11 cellular contexts compared by ENCODE assay signal in genomic region chr10:121942749-121943148, GRCh38. TPM values are rescaled to one million over a fixed set of nuclear protein-coding genes. Genes with fewer than 3 reads are reported as not detected.
DNase-seq lines count a peak whose midpoint lies in the region; ATAC-seq and TF ChIP-seq lines count a peak whose summit lies in the region.
"Had no signal": no experiment of that assay in that cellular context is flagged by ENCODE, and none has a peak within 500 bp of the region (broad histone marks: within the 10 kb centered on the region; RNA-seq: fewer than 3 reads in every experiment).

No MANE protein-coding gene starts in this region.

- H3K9me3 ChIP-seq in mesenchymal stem cell (ENCODE audit: control insufficient read depth, low read length) = no peaks in the 10 kb centered on the region
- no peaks in the 10 kb centered on the region for H3K9me3 ChIP-seq in esophagus muscularis mucosa

- no peak overlapping the region for H3K23ac ChIP-seq in mesenchymal stem cell (ENCODE audit: low read length in 2 of 2)

- ATAC-seq in HG03095 (IDR thresholded peaks at IDR 0.05; ENCODE audit: unreplicated experiment) = no peak
- no peak for ATAC-seq in HG03520 (IDR thresholded peaks at IDR 0.05; ENCODE audit: unreplicated experiment)
- ATAC-seq in HG02642 (IDR thresholded peaks at IDR 0.05; ENCODE audit: poor library complexity, unreplicated experiment) = no peak

- peak; percentile 77 for DNase-seq in AG20443 (ENCODE audit: low spot score)
- DNase-seq in MV-4-11 (lab: John Stamatoyannopoulos, UW) = peak; percentile 90
- DNase-seq in choroid plexus epithelial cell (ENCODE audit: low read depth) = peak; percentile 92
- peak; percentile 73 for DNase-seq in mesenchymal stem cell
- DNase-seq in esophagus muscularis mucosa (ENCODE audit: extremely low spot score) = no peak
- DNase-seq: DND-41, NCI-H524 treated with DMSO at 0.1 percent for 48 hours had no signal

- H3K4me1 ChIP-seq in mesenchymal stem cell (ENCODE audit: control insufficient read depth, insufficient read depth, low read depth, low read length) (no peaks in the 10 kb centered on the region), esophagus muscularis mucosa (peaks cover 0 to 14% (median 3%) of the 10 kb centered on the region in 4 donors)

- TF ChIP-seq EP300 in esophagus muscularis mucosa (IDR thresholded peaks at IDR 0.05) = no peak

- no peak overlapping the region for H4K91ac ChIP-seq in mesenchymal stem cell (ENCODE audit: low read length)

- H2BK5ac ChIP-seq in mesenchymal stem cell (ENCODE audit: low read depth, low read length, poor library complexity, severe bottlenecking) = no peak overlapping the region

- intact Hi-C loops in esophagus muscularis mucosa (cut with DNase I) = no loop called here

- no peak overlapping the region for H3K9ac ChIP-seq in mesenchymal stem cell (ENCODE audit: low read length)

- H3K27ac ChIP-seq in mesenchymal stem cell (ENCODE audit: low read length, poor library complexity, severe bottlenecking) = no peak overlapping the region
- H3K27ac ChIP-seq in esophagus muscularis mucosa (replicated peaks in 1 of 4) = peak overlapping the region in 1 of 4 donors; percentile 54

- H3K4me3 ChIP-seq in choroid plexus epithelial cell (ENCODE audit: low read depth, low read length) = no peak overlapping the region
- no peak overlapping the region for H3K4me3 ChIP-seq in mesenchymal stem cell (ENCODE audit: insufficient read depth in 1 of 2, low read depth in 1 of 2, low read length in 2 of 2)
- no peak overlapping the region for H3K4me3 ChIP-seq in esophagus muscularis mucosa

- H3K79me1 ChIP-seq in mesenchymal stem cell (replicated peaks; ENCODE audit: low read length, poor library complexity, severe bottlenecking) = no peaks in the 10 kb centered on the region

- H3K36me3 ChIP-seq in mesenchymal stem cell (ENCODE audit: control insufficient read depth in 1 of 2, insufficient read depth in 2 of 2, low read depth in 1 of 2, low read length in 2 of 2) = no peaks in the 10 kb centered on the region
- no peaks in the 10 kb centered on the region for H3K36me3 ChIP-seq in esophagus muscularis mucosa

- no peak overlapping the region for H2BK12ac ChIP-seq in mesenchymal stem cell (ENCODE audit: low read length in 2 of 2)

- no peak overlapping the region for H3K14ac ChIP-seq in mesenchymal stem cell (ENCODE audit: low read length in 2 of 2)

- H2AK5ac ChIP-seq in mesenchymal stem cell (ENCODE audit: low read length, severe bottlenecking) = no peak overlapping the region

- H2AFZ ChIP-seq in mesenchymal stem cell (ENCODE audit: low read depth, low read length) = no peak overlapping the region

- TF ChIP-seq POLR2A in esophagus muscularis mucosa (IDR thresholded peaks at IDR 0.05; ENCODE audit: low read depth) = no peak

- no peak overlapping the region for H3K18ac ChIP-seq in mesenchymal stem cell (ENCODE audit: low read depth in 1 of 2, low read length in 2 of 2)

- H3K27me3 ChIP-seq in mesenchymal stem cell (ENCODE audit: control insufficient read depth in 1 of 2, insufficient read depth in 1 of 2, low read length in 2 of 2) = no peaks in the 10 kb centered on the region
- H3K27me3 ChIP-seq in esophagus muscularis mucosa = no peaks in the 10 kb centered on the region

- no peak overlapping the region for H3K4me2 ChIP-seq in mesenchymal stem cell (ENCODE audit: low read length, poor library complexity, severe bottlenecking)

- no peak overlapping the region for H2BK120ac ChIP-seq in mesenchymal stem cell (ENCODE audit: low read depth, low read length)

- H3K4ac ChIP-seq in mesenchymal stem cell (ENCODE audit: low read depth in 1 of 2, low read length in 2 of 2) = no peak overlapping the region

- no peak overlapping the region for H2BK15ac ChIP-seq in mesenchymal stem cell (ENCODE audit: low read depth, poor library complexity, severe bottlenecking)

- H4K8ac ChIP-seq in mesenchymal stem cell (ENCODE audit: low read length) = no peak overlapping the region

- TF ChIP-seq CTCF in choroid plexus epithelial cell (conservative IDR thresholded peaks at IDR 0.05; ENCODE audit: low read depth, low read length) (no peak), esophagus muscularis mucosa (IDR thresholded peaks at IDR 0.05) (no peak)

RNA-seq across cellular contexts. Expression of gene ATE1, which starts 14.9 kb away (rescaled TPM):
- 10.7 TPM for polyA plus RNA-seq in mesenchymal stem cell (2013, experiment 1 of 2)
- 11.5 TPM for polyA plus RNA-seq in mesenchymal stem cell (2013, experiment 2 of 2)
- 10 to 100 TPM; 27.8 to 29.5 (median 28.4) TPM for total RNA-seq in esophagus muscularis mucosa

RNA-seq across cellular contexts. Expression of gene NSMCE4A, which starts 32.3 kb away (rescaled TPM):
- 20.6 TPM for polyA plus RNA-seq in mesenchymal stem cell (2013, experiment 1 of 2)
- polyA plus RNA-seq in mesenchymal stem cell (2013, experiment 2 of 2) = 20.8 TPM
- total RNA-seq in esophagus muscularis mucosa = 10 to 100 TPM; 63.9 to 96.8 (median 82.0) TPM

RNA-seq across cellular contexts. Expression of gene TACC2, which starts 46.2 kb away (rescaled TPM):
- 32.5 TPM for polyA plus RNA-seq in mesenchymal stem cell (2013, experiment 1 of 2)
- polyA plus RNA-seq in mesenchymal stem cell (2013, experiment 2 of 2) = 32.0 TPM
- 10 to 100 TPM; 53.7 to 99.4 (median 75.6) TPM for total RNA-seq in esophagus muscularis mucosa
- total RNA-seq: activated CD8-positive, alpha-beta memory T cell treated with anti-CD3 and anti-CD28 coated beads for 36 hours had no signal
